20 cellular contexts compared by ENCODE assay signal in genomic region chr19:50402544-50403301, GRCh38. TPM values are rescaled to one million over a fixed set of nuclear protein-coding genes. Genes with fewer than 3 reads are reported as not detected.
DNase-seq lines count a peak whose midpoint lies in the region; FAIRE-seq and TF ChIP-seq lines count a peak whose summit lies in the region.
"Had no signal": no experiment of that assay in that cellular context is flagged by ENCODE, and none has a peak within 500 bp of the region (broad histone marks: within the 10 kb centered on the region; RNA-seq: fewer than 3 reads in every experiment).

No MANE protein-coding gene starts in this region.

- H3K4me1 ChIP-seq in H9 (ENCODE audit: insufficient read depth, low read length) = no peaks in the 10 kb centered on the region
- H3K4me1 ChIP-seq in H1 (replicated peaks in 1 of 4; ENCODE audit: control insufficient read depth in 3 of 4, insufficient read depth in 4 of 4, low read length in 3 of 4) = no peaks in the 10 kb centered on the region
- H3K4me1 ChIP-seq in osteoblast (ENCODE audit: insufficient read depth, low read length) = no peaks in the 10 kb centered on the region
- H3K4me1 ChIP-seq: Caco-2 had no signal

- no peak overlapping the region for H4K5ac ChIP-seq in H9 (ENCODE audit: insufficient read length, low read depth, low read length)
- no peak overlapping the region for H4K5ac ChIP-seq in H1 (ENCODE audit: insufficient read length, low read depth, low read length)

- H3K27ac Mint-ChIP-seq in H9 = no peak overlapping the region
- H3K27ac Mint-ChIP-seq: CD4-positive, alpha-beta T cell; GM23338; IgD-negative memory B cell had no signal

- H3K9me3 ChIP-seq in H9 (ENCODE audit: control insufficient read depth, low read depth, low read length) = no peaks in the 10 kb centered on the region
- H3K9me3 ChIP-seq in H1 (ENCODE audit: insufficient read depth in 2 of 2, low read depth in 1 of 2, low read length in 1 of 2) = no peaks in the 10 kb centered on the region
- no peaks in the 10 kb centered on the region for H3K9me3 ChIP-seq in osteoblast (ENCODE audit: low read depth, low read length)
- H3K9me3 ChIP-seq: Caco-2 had no signal

- TF ChIP-seq CTCF in H9 (conservative IDR thresholded peaks at IDR 0.05) (no peak), H1 (IDR thresholded peaks at IDR 0.05; ENCODE audit: control extremely low read depth in 1 of 3, insufficient read depth in 1 of 3, low read depth in 1 of 3, low read length in 3 of 3) (no peak), osteoblast (IDR thresholded peaks at IDR 0.05; ENCODE audit: extremely low read depth, low read depth, low read length) (no peak)

- H3K4me3 ChIP-seq in H1 (ENCODE audit: extremely low read depth in 1 of 4, insufficient read depth in 2 of 4, low read depth in 3 of 4, low read length in 4 of 4) (no peak overlapping the region), osteoblast (ENCODE audit: insufficient read depth, low read length) (no peak overlapping the region)
- H3K4me3 ChIP-seq: GM23338 had no signal

- H3K4me2 ChIP-seq in H9 (ENCODE audit: insufficient read depth, insufficient read length, low read length) (no peak overlapping the region), H1 (ENCODE audit: insufficient read depth in 1 of 2, low read depth in 2 of 2, low read length in 2 of 2) (no peak overlapping the region), osteoblast (ENCODE audit: insufficient read depth, low read length) (no peak overlapping the region)
- H3K4me2 ChIP-seq: GM23338 had no signal

- H2AFZ ChIP-seq in H9 (ENCODE audit: low read length) (no peak overlapping the region), H1 (ENCODE audit: low read length) (no peak overlapping the region), osteoblast (ENCODE audit: low read length) (no peak overlapping the region)
- H2AFZ ChIP-seq: GM23338 had no signal

- DNase-seq in D341Med (ENCODE audit: low spot score) (peak; percentile 30), H9 (peak; percentile 27), H1 (ENCODE audit: low read depth in 1 of 2, low spot score in 2 of 2) (no peak), osteoblast (ENCODE audit: insufficient read length, low spot score, missing footprints) (peak; percentile 8), DMS153 (lab: John Stamatoyannopoulos, UW) (no peak), amniotic stem cell (lab: John Stamatoyannopoulos, UW) (no peak)
- no peak for DNase-seq in stimulated activated CD4-positive, alpha-beta T cell treated with anti-CD3 and anti-CD28 coated beads, Interleukin-1b, Interleukin-23, amount 100 ng/mL, for 48 hours
- DNase-seq: ACHN; Caco-2; CD4-positive, alpha-beta T cell; DMS79 treated with DMSO at 0.1 percent for 48 hours; GF-D8; KG1 had no signal

- CTCF ChIA-PET in H1 (lab: Charles Lee; ENCODE audit: partially characterized antibody) = interaction anchor here (0.5 to 1.3 kb wide), 5 partner anchors 16 to 272 kb away, joined by 3 to 6 read pairs (median 4); no protein-coding TSS in a partner anchor

- H4K91ac ChIP-seq in H9 (ENCODE audit: insufficient read length, low read depth, low read length) (no peak overlapping the region), H1 (replicated peaks; ENCODE audit: insufficient read length, low read length) (no peak overlapping the region)

- H3K79me1 ChIP-seq in H9 (ENCODE audit: insufficient read depth, low read depth, low read length, poor library complexity, severe bottlenecking) = no peaks in the 10 kb centered on the region
- H3K79me1 ChIP-seq in H1 (ENCODE audit: low read depth, low read length) = peaks cover 3% of the 10 kb centered on the region; the same call in 1 of the 2 replicates

- H3K23ac ChIP-seq in H9 (ENCODE audit: insufficient read length, low read depth, low read length) (no peak overlapping the region), H1 (ENCODE audit: insufficient read length) (no peak overlapping the region)

- no peaks in the 10 kb centered on the region for H3K27me3 ChIP-seq in H9 (ENCODE audit: insufficient read depth, low read length)
- H3K27me3 ChIP-seq in H1 (replicated peaks in 1 of 4; ENCODE audit: control insufficient read depth in 3 of 4, extremely low read depth in 1 of 4, insufficient read depth in 3 of 4, low read length in 3 of 4) = no peaks in the 10 kb centered on the region
- H3K27me3 ChIP-seq in osteoblast (ENCODE audit: insufficient read depth, low read length) = no peaks in the 10 kb centered on the region

- H3K4ac ChIP-seq in H9 (ENCODE audit: low read depth, low read length) = no peak overlapping the region
- H3K4ac ChIP-seq in H1 (replicated peaks; ENCODE audit: insufficient read length, low read depth, low read length) = no peak overlapping the region

- H3K9ac ChIP-seq in H9 (ENCODE audit: extremely low read depth, insufficient read length, low read length) = no peak overlapping the region
- H3K9ac ChIP-seq in H1 (replicated peaks in 1 of 4; ENCODE audit: extremely low read depth in 1 of 4, low read depth in 3 of 4, low read length in 3 of 4) = no peak overlapping the region

- H3K27ac ChIP-seq in H9 (ENCODE audit: insufficient read length, low read depth, low read length) (no peak overlapping the region), H1 (ENCODE audit: low read depth, low read length) (no peak overlapping the region), osteoblast (ENCODE audit: low read depth, low read length) (no peak overlapping the region)
- H3K27ac ChIP-seq: C4-2B had no signal

- H3K4me1 Mint-ChIP-seq in H9 = no peaks in the 10 kb centered on the region
- H3K4me1 Mint-ChIP-seq: GM23338 had no signal

- H3K18ac ChIP-seq in H9 (ENCODE audit: insufficient read length, low read depth, low read length) (no peak overlapping the region), H1 (ENCODE audit: extremely low read depth, low read length) (no peak overlapping the region)

- TF ChIP-seq POLR2A in H1 (IDR thresholded peaks at IDR 0.05; ENCODE audit: control extremely low read depth in 1 of 2, low read depth in 2 of 2, low read length in 2 of 2) = no peak

- H2BK12ac ChIP-seq in H9 (ENCODE audit: insufficient read length, low read depth, low read length) (no peak overlapping the region), H1 (ENCODE audit: low read depth, low read length) (no peak overlapping the region)

- H3K4me3 Mint-ChIP-seq in H9 = no peak overlapping the region
- H3K4me3 Mint-ChIP-seq: CD4-positive, alpha-beta T cell; GM23338; IgD-negative memory B cell had no signal

- no peak overlapping the region for H3K56ac ChIP-seq in H9 (ENCODE audit: insufficient read length, low read depth, low read length)
- no peak overlapping the region for H3K56ac ChIP-seq in H1 (replicated peaks; ENCODE audit: insufficient read length, low read depth, low read length)

- no peaks in the 10 kb centered on the region for H3K27me3 Mint-ChIP-seq in H9 (ENCODE audit: low read depth)
- H3K27me3 Mint-ChIP-seq: CD4-positive, alpha-beta T cell; IgD-negative memory B cell had no signal

- POLR2A ChIA-PET in H1 (lab: Charles Lee; ENCODE audit: partially characterized antibody) = interaction anchor here (0.8 to 2.3 kb wide), 3 partner anchors 17 to 25 kb away, joined by 3 to 15 read pairs (median 3); partner anchors contain the start of gene POLD1

- no peak for TF ChIP-seq EP300 in H1 (IDR thresholded peaks at IDR 0.05; ENCODE audit: borderline replicate concordance in 1 of 2, low read depth in 2 of 2, low read length in 2 of 2)

- no peak overlapping the region for H3T11ph ChIP-seq in H9 (ENCODE audit: low read length)

- H4K8ac ChIP-seq in H9 (replicated peaks; ENCODE audit: insufficient read length, low read depth, low read length) (no peak overlapping the region), H1 (ENCODE audit: extremely low read depth, insufficient read depth, low read length) (no peak overlapping the region; the same call in 1 of the 2 replicates)

- H3K14ac ChIP-seq in H9 (ENCODE audit: insufficient read depth, low read length) (no peak overlapping the region; the same call in 1 of the 2 replicates), H1 (ENCODE audit: insufficient read length) (no peak overlapping the region)

- H2BK120ac ChIP-seq in H9 (ENCODE audit: low read depth, low read length, poor library complexity, severe bottlenecking) = no peak overlapping the region
- H2BK120ac ChIP-seq in H1 (replicated peaks; ENCODE audit: low read depth, low read length) = no peak overlapping the region

- no peak overlapping the region for H2BK15ac ChIP-seq in H9 (ENCODE audit: low read depth, low read length)
- H2BK15ac ChIP-seq in H1 (ENCODE audit: low read length) = no peak overlapping the region

- no peak for TF ChIP-seq RAD21 in H1 (IDR thresholded peaks at IDR 0.05 in 1 of 2, conservative IDR thresholded peaks at IDR 0.05 in 1 of 2; ENCODE audit: low read depth in 2 of 2, low read length in 2 of 2)

- no peaks in the 10 kb centered on the region for H3K79me2 ChIP-seq in H9 (ENCODE audit: insufficient read depth, low read length)
- peaks cover 0 to 3% of the 10 kb centered on the region in 2 experiments; a peak in 1 of 4 replicates for H3K79me2 ChIP-seq in H1 (ENCODE audit: control insufficient read depth in 1 of 2, insufficient read depth in 2 of 2, low read length in 2 of 2)
- no peaks in the 10 kb centered on the region for H3K79me2 ChIP-seq in osteoblast (ENCODE audit: insufficient read depth, low read length)

- WGBS in H9 (ENCODE audit: extremely low coverage, insufficient read length, low lambda C conversion rate) = no CpG with 5 or more reads among the region's 41 CpGs
- WGBS in H1 (ENCODE audit: extremely low coverage in 1 of 2, insufficient coverage in 1 of 2, insufficient read length in 1 of 2, insufficient replicate concordance in 2 of 2, low coverage in 1 of 2, low lambda C conversion rate in 2 of 2, missing lambda C conversion rate in 1 of 2), 2 experiments = 94% methylated on average over 30 of the region's 41 CpGs; no CpG with 5 or more reads in 1 of the 2 experiments

- FAIRE-seq in H1 (lab: Jason Lieb, UNC) = no peak
- FAIRE-seq: A204.1, GM19239, HTR-8/SVneo had no signal

- H2BK5ac ChIP-seq in H9 (ENCODE audit: insufficient read length, low read length) (no peak overlapping the region), H1 (ENCODE audit: low read depth, low read length) (0 out of 2 replicates have a peak overlapping the region, but pooled peaks have one; percentile 16)

- H3K9me3 Mint-ChIP-seq in H9 = no peaks in the 10 kb centered on the region
- H3K9me3 Mint-ChIP-seq: CD4-positive, alpha-beta T cell; GM23338; IgD-negative memory B cell had no signal

- H3K36me3 ChIP-seq in H1 (ENCODE audit: control insufficient read depth in 2 of 4, insufficient read depth in 4 of 4, low read length in 3 of 4) = peaks cover 6 to 46% (median 29%) of the 10 kb centered on the region in 4 experiments
- no peaks in the 10 kb centered on the region for H3K36me3 ChIP-seq in osteoblast (ENCODE audit: insufficient read depth, low read length)

- no peak overlapping the region for H2AK5ac ChIP-seq in H9 (ENCODE audit: insufficient read length, low read length)
- H2AK5ac ChIP-seq in H1 (ENCODE audit: low read depth, low read length) = no peak overlapping the region

- H4K20me1 ChIP-seq in H9 (ENCODE audit: control insufficient read depth, insufficient read depth, insufficient read length) (no peaks in the 10 kb centered on the region), H1 (replicated peaks in 1 of 2; ENCODE audit: control insufficient read depth in 1 of 2, insufficient read depth in 2 of 2, low read length in 2 of 2) (peaks cover 1 to 3% of the 10 kb centered on the region in 2 experiments), osteoblast (ENCODE audit: insufficient read depth, low read length) (no peaks in the 10 kb centered on the region)

- H3K23me2 ChIP-seq in H9 (ENCODE audit: insufficient read length, low read depth, low read length, poor library complexity, severe bottlenecking) (no peaks in the 10 kb centered on the region), H1 (ENCODE audit: low read depth, low read length) (no peaks in the 10 kb centered on the region)

- peaks cover 36 to 65% (median 63%) of the 10 kb centered on the region in 3 experiments for H3K36me3 Mint-ChIP-seq in H9 (ENCODE audit: insufficient read depth in 1 of 3, low read depth in 3 of 3)

- H2BK20ac ChIP-seq in H9 (ENCODE audit: low read depth, low read length, poor library complexity, severe bottlenecking) (no peak overlapping the region), H1 (ENCODE audit: low read length) (no peak overlapping the region)

RNA-seq across cellular contexts. Expression of gene SPIB, which starts 16.0 kb away (rescaled TPM):
- total RNA-seq in H9 (2021) (30.2 and 33.3 TPM in 2 replicates), osteoblast (0.36 TPM in 1 of 2 replicates, not detected in the other)
- total RNA-seq in H1 (2021; fragmentation: NEBNext Ultra II Directional; extraction: Animal tissue kit (Norgen Biotek cat#: 25700)) = 9.6 and 11.1 TPM in 2 replicates
- polyA plus RNA-seq in H1 (2011; rRNA removed) = 11.8 and 17.4 TPM in 2 replicates
- polyA plus RNA-seq in H1 (2011; cell fraction: cytosol; rRNA removed) = 6.7 TPM
- polyA plus RNA-seq in H1 (2011; cell fraction: nucleus; rRNA removed) = 11.2 TPM
- polyA plus RNA-seq in H1 (2012, experiment 1 of 2) = 6.5 to 13.3 TPM (median 10.4 TPM) in 4 replicates
- polyA plus RNA-seq in H1 (2012, experiment 2 of 2) = 7.3 TPM
- polyA plus RNA-seq in H1 (2013, experiment 1 of 2) = 13.0 TPM
- 14.7 TPM for polyA plus RNA-seq in H1 (2013, experiment 2 of 2)
- 3.5 and 5.2 TPM in 2 replicates for polyA minus RNA-seq in H1 (2011; rRNA and poly(A)+ RNA removed)
- polyA minus RNA-seq in H1 (2011; cell fraction: cytosol; rRNA and poly(A)+ RNA removed) = 3.7 TPM
- polyA minus RNA-seq in H1 (2011; cell fraction: nucleus; rRNA and poly(A)+ RNA removed) = 2.6 TPM
- polyA plus RNA-seq: BJ had no signal

RNA-seq across cellular contexts. Expression of gene POLD1, which starts 18.6 kb away (rescaled TPM):
- 165 and 178 TPM in 2 replicates for total RNA-seq in H9 (2021)
- 141 and 149 TPM in 2 replicates for total RNA-seq in H1 (2021; fragmentation: NEBNext Ultra II Directional; extraction: Animal tissue kit (Norgen Biotek cat#: 25700))
- 142 and 191 TPM in 2 replicates for polyA plus RNA-seq in H1 (2011; rRNA removed)
- 136 TPM for polyA plus RNA-seq in H1 (2011; cell fraction: cytosol; rRNA removed)
- polyA plus RNA-seq in H1 (2011; cell fraction: nucleus; rRNA removed) = 435 TPM
- 86.1 to 170 TPM (median 149 TPM) in 4 replicates for polyA plus RNA-seq in H1 (2012, experiment 1 of 2)
- polyA plus RNA-seq in H1 (2012, experiment 2 of 2) = 109 TPM
- polyA plus RNA-seq in H1 (2013, experiment 1 of 2) = 81.0 TPM
- 72.1 TPM for polyA plus RNA-seq in H1 (2013, experiment 2 of 2)
- 57.8 and 65.0 TPM in 2 replicates for polyA minus RNA-seq in H1 (2011; rRNA and poly(A)+ RNA removed)
- polyA minus RNA-seq in H1 (2011; cell fraction: cytosol; rRNA and poly(A)+ RNA removed) = 137 TPM
- polyA minus RNA-seq in H1 (2011; cell fraction: nucleus; rRNA and poly(A)+ RNA removed) = 137 TPM
- 14.7 and 15.6 TPM in 2 replicates for total RNA-seq in osteoblast

RNA-seq across cellular contexts. Expression of gene NR1H2, which starts 26.5 kb away (rescaled TPM):
- total RNA-seq in H9 (2021) (33.2 and 35.8 TPM in 2 replicates), osteoblast (91.1 and 113 TPM in 2 replicates)
- total RNA-seq in H1 (2021; fragmentation: NEBNext Ultra II Directional; extraction: Animal tissue kit (Norgen Biotek cat#: 25700)) = 40.3 and 41.4 TPM in 2 replicates
- polyA plus RNA-seq in H1 (2011; rRNA removed) = 47.5 and 61.5 TPM in 2 replicates
- 43.0 TPM for polyA plus RNA-seq in H1 (2011; cell fraction: cytosol; rRNA removed)
- polyA plus RNA-seq in H1 (2011; cell fraction: nucleus; rRNA removed) = 70.3 TPM
- 22.3 to 39.2 TPM (median 34.3 TPM) in 4 replicates for polyA plus RNA-seq in H1 (2012, experiment 1 of 2)
- polyA plus RNA-seq in H1 (2012, experiment 2 of 2) = 33.5 TPM
- polyA plus RNA-seq in H1 (2013, experiment 1 of 2) = 19.2 TPM
- 18.0 TPM for polyA plus RNA-seq in H1 (2013, experiment 2 of 2)
- 20.3 and 22.8 TPM in 2 replicates for polyA minus RNA-seq in H1 (2011; rRNA and poly(A)+ RNA removed)
- 21.5 TPM for polyA minus RNA-seq in H1 (2011; cell fraction: cytosol; rRNA and poly(A)+ RNA removed)
- 25.5 TPM for polyA minus RNA-seq in H1 (2011; cell fraction: nucleus; rRNA and poly(A)+ RNA removed)

RNA-seq across cellular contexts. Expression of gene MYBPC2, which starts 30.0 kb away (rescaled TPM):
- 3.8 and 4.9 TPM in 2 replicates for total RNA-seq in H9 (2021)
- total RNA-seq in H1 (2021; fragmentation: NEBNext Ultra II Directional; extraction: Animal tissue kit (Norgen Biotek cat#: 25700)) = 3.1 and 4.1 TPM in 2 replicates
- 1.8 and 2.7 TPM in 2 replicates for polyA plus RNA-seq in H1 (2011; rRNA removed)
- 3.3 TPM for polyA plus RNA-seq in H1 (2011; cell fraction: cytosol; rRNA removed)
- 8.8 TPM for polyA plus RNA-seq in H1 (2011; cell fraction: nucleus; rRNA removed)
- polyA plus RNA-seq in H1 (2012, experiment 1 of 2) = 1.9 to 7.3 TPM (median 5.3 TPM) in 4 replicates
- 1.5 TPM for polyA plus RNA-seq in H1 (2012, experiment 2 of 2)
- polyA plus RNA-seq in H1 (2013, experiment 1 of 2) = 2.8 TPM
- polyA plus RNA-seq in H1 (2013, experiment 2 of 2) = 3.1 TPM
- 2.0 and 2.5 TPM in 2 replicates for polyA minus RNA-seq in H1 (2011; rRNA and poly(A)+ RNA removed)
- polyA minus RNA-seq in H1 (2011; cell fraction: cytosol; rRNA and poly(A)+ RNA removed) = 1.3 TPM
- 2.8 TPM for polyA minus RNA-seq in H1 (2011; cell fraction: nucleus; rRNA and poly(A)+ RNA removed)
- total RNA-seq in osteoblast = not detected in 2 replicates
- polyA plus RNA-seq: BJ had no signal

RNA-seq across cellular contexts. Expression of gene NAPSA, which starts 37.3 kb away (rescaled TPM):
- total RNA-seq in H9 (2021) (0.33 and 0.44 TPM in 2 replicates), osteoblast (under 0.01 and 0.29 TPM in 2 replicates)
- total RNA-seq in H1 (2021; fragmentation: NEBNext Ultra II Directional; extraction: Animal tissue kit (Norgen Biotek cat#: 25700)) = 0.71 and 1.1 TPM in 2 replicates
- polyA plus RNA-seq in H1 (2011; rRNA removed) = 0.73 and 0.93 TPM in 2 replicates
- 0.89 TPM for polyA plus RNA-seq in H1 (2011; cell fraction: cytosol; rRNA removed)
- polyA plus RNA-seq in H1 (2011; cell fraction: nucleus; rRNA removed) = 3.3 TPM
- polyA plus RNA-seq in H1 (2012, experiment 1 of 2) = 0.40 to 1.0 TPM (median 0.84 TPM) in 4 replicates
- polyA plus RNA-seq in H1 (2012, experiment 2 of 2) = 0.72 TPM
- polyA plus RNA-seq in H1 (2013, experiment 1 of 2) = 0.71 TPM
- 0.63 TPM for polyA plus RNA-seq in H1 (2013, experiment 2 of 2)
- polyA minus RNA-seq in H1 (2011; rRNA and poly(A)+ RNA removed) = 0.15 and 0.35 TPM in 2 replicates
- 0.73 TPM for polyA minus RNA-seq in H1 (2011; cell fraction: cytosol; rRNA and poly(A)+ RNA removed)
- 1.00 TPM for polyA minus RNA-seq in H1 (2011; cell fraction: nucleus; rRNA and poly(A)+ RNA removed)

Comparison
In these comparisons a context has a peak if more than half of its experiments do, and no peak if none do; other contexts are left out.
1. DNase-seq: peak in D341Med (single experiment), H9 (single experiment) and osteoblast (single experiment); none in H1 (0 of 2), stimulated activated CD4-positive, alpha-beta T cell treated with anti-CD3 and anti-CD28 coated beads, Interleukin-1b, Interleukin-23, amount 100 ng/mL, for 48 hours (single experiment), DMS153 (single experiment) and amniotic stem cell (single experiment).